12 cellular contexts compared by ENCODE assay signal in genomic region chr7:108284349-108285017, GRCh38.
DNase-seq lines count a peak whose midpoint lies in the region; ATAC-seq, FAIRE-seq and TF ChIP-seq lines count a peak whose summit lies in the region.
"Had no signal": no experiment of that assay in that cellular context is flagged by ENCODE, and none has a peak within 500 bp of the region (broad histone marks: within the 10 kb centered on the region; RNA-seq: fewer than 3 reads in every experiment).

No MANE protein-coding gene starts in this region.

- no peak overlapping the region for H3K9ac ChIP-seq in kidney (ENCODE audit: low read length in 2 of 2)

- ATAC-seq in GM19351 (IDR thresholded peaks at IDR 0.05; ENCODE audit: unreplicated experiment) (peak; percentile 82), HG03175 (IDR thresholded peaks at IDR 0.05; ENCODE audit: unreplicated experiment) (peak; percentile 87), activated B cell treated with CpG ODN at 0.5 μM for 24 hours (ENCODE audit: low read depth) (peak; percentile 75)

- H3K4me3 ChIP-seq in Caco-2 (ENCODE audit: low read depth, low read length) (no peak overlapping the region), WERI-Rb-1 (ENCODE audit: low read depth, low read length) (no peak overlapping the region), kidney (ENCODE audit: low read length in 2 of 2) (no peak overlapping the region), Peyer's patch (no peak overlapping the region)

- POLR2A ChIA-PET in Caco-2 (lab: Charles Lee): interaction anchor here (0.5 to 0.7 kb wide), 2 partner anchors 38 to 45 kb away, joined by 3 to 4 read pairs; no protein-coding TSS in a partner anchor
- POLR2A ChIA-PET in activated B cell treated with CpG ODN at 0.5 μM for 24 hours (lab: Charles Lee): interaction anchor here (1.2 to 1.5 kb wide), 3 partner anchors 10 to 44 kb away, joined by 3 read pairs; no protein-coding TSS in a partner anchor

- no peaks in the 10 kb centered on the region for H3K36me3 ChIP-seq in Caco-2 (ENCODE audit: control insufficient read depth, insufficient read depth, low read length)
- no peaks in the 10 kb centered on the region for H3K36me3 ChIP-seq in WERI-Rb-1
- H3K36me3 ChIP-seq in kidney (ENCODE audit: control insufficient read depth in 1 of 2, insufficient read depth in 2 of 2, low read length in 2 of 2): no peaks in the 10 kb centered on the region
- H3K36me3 ChIP-seq in Peyer's patch: no peaks in the 10 kb centered on the region

- H3K27me3 ChIP-seq in Caco-2 (replicated peaks; ENCODE audit: control insufficient read depth, insufficient read depth, low read length) (no peaks in the 10 kb centered on the region), WERI-Rb-1 (ENCODE audit: insufficient read depth, low read depth, severe bottlenecking) (no peaks in the 10 kb centered on the region), Peyer's patch (no peaks in the 10 kb centered on the region)

- H3K36me3 Mint-ChIP-seq in Caco-2 (ENCODE audit: insufficient read depth, unreplicated experiment) (peaks cover 7% of the 10 kb centered on the region), activated B cell treated with CpG ODN at 0.5 μM for 24 hours (ENCODE audit: low read depth) (no peaks in the 10 kb centered on the region)

- H3K27ac Mint-ChIP-seq in Caco-2 (ENCODE audit: unreplicated experiment) (peak overlapping the region; percentile 20), activated B cell treated with CpG ODN at 0.5 μM for 24 hours (no peak overlapping the region)
- H3K27ac Mint-ChIP-seq: T-helper 1 cell treated with Interleukin-12 subunit alpha and Interleukin-12 subunit beta and Interleukin-4 antibody, amounts not matched to agents 30 μg/mL and 1 μg/mL, for 36 hours had no signal

- intact Hi-C loops in Caco-2 (cut with micrococcal nuclease; ENCODE audit: unreplicated experiment): no loop called here
- intact Hi-C loops in activated B cell treated with CpG ODN at 0.5 μM for 24 hours (cut with micrococcal nuclease): loop anchor here (1.0 kb wide), 1 partner anchor 10 kb away; no protein-coding TSS in a partner anchor
- intact Hi-C loops in kidney (cut with DNase I): no loop called here

- no peak overlapping the region for H3K27ac ChIP-seq in WERI-Rb-1
- no peak overlapping the region for H3K27ac ChIP-seq in kidney (ENCODE audit: low read depth in 2 of 2, low read length in 2 of 2)
- H3K27ac ChIP-seq in Peyer's patch: no peak overlapping the region

- no peaks in the 10 kb centered on the region for H3K9me3 ChIP-seq in Caco-2
- H3K9me3 ChIP-seq in WERI-Rb-1 (ENCODE audit: severe bottlenecking): peaks cover 2% of the 10 kb centered on the region
- no peaks in the 10 kb centered on the region for H3K9me3 ChIP-seq in kidney (ENCODE audit: control insufficient read depth in 1 of 2, low read length in 2 of 2)
- no peaks in the 10 kb centered on the region for H3K9me3 ChIP-seq in Peyer's patch

- H3K4me1 Mint-ChIP-seq in Caco-2 (ENCODE audit: low read depth, unreplicated experiment) (peaks cover 19% of the 10 kb centered on the region), activated B cell treated with CpG ODN at 0.5 μM for 24 hours (peaks cover 13% of the 10 kb centered on the region)

- no peak for FAIRE-seq in kidney (lab: Jason Lieb, UNC)

- no peak for TF ChIP-seq POLR2A in Peyer's patch (IDR thresholded peaks at IDR 0.05)

- H3K27me3 Mint-ChIP-seq in Caco-2 (ENCODE audit: insufficient read depth, unreplicated experiment) (no peaks in the 10 kb centered on the region), activated B cell treated with CpG ODN at 0.5 μM for 24 hours (peaks cover 25% of the 10 kb centered on the region)

- no peak overlapping the region for H3K4me3 Mint-ChIP-seq in Caco-2 (ENCODE audit: unreplicated experiment)
- peak overlapping the region; percentile 0 for H3K4me3 Mint-ChIP-seq in activated B cell treated with CpG ODN at 0.5 μM for 24 hours
- H3K4me3 Mint-ChIP-seq: T-helper 1 cell treated with Interleukin-12 subunit alpha and Interleukin-12 subunit beta and Interleukin-4 antibody, amounts not matched to agents 30 μg/mL and 1 μg/mL, for 36 hours had no signal

- DNase-seq in Caco-2 (no peak), activated B cell treated with CpG ODN at 0.5 μM for 24 hours (no peak), WERI-Rb-1 (no peak), kidney (no peak), medulla oblongata (ENCODE audit: extremely low spot score) (no peak), Peyer's patch (no peak)
- DNase-seq: COR-L47; NCI-H526; stimulated activated CD4-positive, alpha-beta T cell treated with anti-CD3 and anti-CD28 coated beads, Interleukin-4, amount 100 ng/mL, for 4 hours had no signal

- no TSS peak for BruUV-seq in Caco-2 (replicated peaks; lab: Mats Ljungman, UMichigan)

- TF ChIP-seq CTCF in Caco-2 (IDR thresholded peaks at IDR 0.05; ENCODE audit: insufficient read depth in 1 of 2, low read depth in 1 of 2, low read length in 1 of 2, severe bottlenecking in 1 of 2, unreplicated experiment in 1 of 2) (no peak), activated B cell treated with CpG ODN at 0.5 μM for 24 hours (IDR thresholded peaks at IDR 0.05) (no peak), WERI-Rb-1 (IDR thresholded peaks at IDR 0.05; ENCODE audit: low read depth, low read length) (no peak), kidney (IDR thresholded peaks at IDR 0.05; ENCODE audit: borderline replicate concordance, extremely low read depth, insufficient read depth) (no peak), Peyer's patch (IDR thresholded peaks at IDR 0.05) (no peak)

- CTCF ChIA-PET in Caco-2 (lab: Charles Lee) (no interaction called here), activated B cell treated with CpG ODN at 0.5 μM for 24 hours (lab: Charles Lee) (interaction anchor here (1.2 kb wide), 1 partner anchor 9 kb away, joined by 3 read pairs; no protein-coding TSS in a partner anchor)

- H3K4me1 ChIP-seq in Caco-2 (peaks cover 7% of the 10 kb centered on the region), kidney (ENCODE audit: control insufficient read depth in 1 of 2, insufficient read depth in 1 of 2, low read depth in 1 of 2, low read length in 2 of 2) (peaks cover 2 to 10% of the 10 kb centered on the region in 2 donors), Peyer's patch (no peaks in the 10 kb centered on the region)

- no peaks in the 10 kb centered on the region for H3K9me3 Mint-ChIP-seq in Caco-2 (ENCODE audit: unreplicated experiment)
- peaks cover 6% of the 10 kb centered on the region for H3K9me3 Mint-ChIP-seq in activated B cell treated with CpG ODN at 0.5 μM for 24 hours
- H3K9me3 Mint-ChIP-seq: T-helper 1 cell treated with Interleukin-12 subunit alpha and Interleukin-12 subunit beta and Interleukin-4 antibody, amounts not matched to agents 30 μg/mL and 1 μg/mL, for 36 hours had no signal
